Comparison of ENCODE assay signal across 13 cellular contexts in genomic region chr14:65650843-65651242, GRCh38.
DNase-seq lines count a peak whose midpoint lies in the region; ATAC-seq and FAIRE-seq lines count a peak whose summit lies in the region.
"Had no signal": no experiment of that assay in that cellular context is flagged by ENCODE, and none has a peak within 500 bp of the region (broad histone marks: within the 10 kb centered on the region; RNA-seq: fewer than 3 reads in every experiment).

No MANE protein-coding gene starts in this region.

- ATAC-seq in T-cell (replicated peaks in 1 of 4): no peak

- POLR2A ChIA-PET in T-cell (lab: Charles Lee): no interaction called here

- H3K27me3 Mint-ChIP-seq in T-cell: no peaks in the 10 kb centered on the region
- H3K27me3 Mint-ChIP-seq: CD8-positive, alpha-beta memory T cell had no signal

- H3K9me3 Mint-ChIP-seq in T-cell: peaks cover 0 to 4% (median 0%) of the 10 kb centered on the region in 3 donors

- no peak overlapping the region for H3K4me3 Mint-ChIP-seq in T-cell
- H3K4me3 Mint-ChIP-seq: CD8-positive, alpha-beta memory T cell; HFFc6 had no signal

- peak; percentile 74 for FAIRE-seq in HTR-8/SVneo (lab: Jason Lieb, UNC)
- FAIRE-seq: GM18507 had no signal

- CTCF ChIA-PET in T-cell (lab: Charles Lee): interaction anchor here in 1 of 2 donors (0.5 kb wide), 1 partner anchor 9 kb away, joined by 4 read pairs; no protein-coding TSS in a partner anchor

- peaks cover 42% of the 10 kb centered on the region for H3K36me3 Mint-ChIP-seq in T-cell

- peak in 2 of 3 experiments; percentile 16 to 62 for DNase-seq in NCI-H1417 (lab: John Stamatoyannopoulos, UW)
- DNase-seq in NCI-H1417 treated with DMSO at 0.1 percent for 48 hours (lab: John Stamatoyannopoulos, UW): no peak
- no peak for DNase-seq in HTR-8/SVneo (ENCODE audit: insufficient read length, low spot score)
- DNase-seq in ecto neural progenitor cell (ENCODE audit: low spot score): peak; percentile 53
- DNase-seq in retina: peak; percentile 21
- no peak for DNase-seq in NCI-H1694 treated with DMSO at 0.1 percent for 48 hours (lab: John Stamatoyannopoulos, UW)
- DNase-seq in activated CD4-positive, alpha-beta T cell treated with anti-CD3 and anti-CD28 coated beads for 48 hours: no peak
- DNase-seq in T-cell: no peak
- DNase-seq: CD8-positive, alpha-beta memory T cell; DMS 273 treated with DMSO at 0.1 percent for 48 hours; HCEC 1CT; HFFc6 had no signal

- H3K27ac Mint-ChIP-seq in T-cell: no peak overlapping the region
- H3K27ac Mint-ChIP-seq: CD8-positive, alpha-beta memory T cell; HFFc6 had no signal

- H3K4me1 Mint-ChIP-seq in T-cell: no peaks in the 10 kb centered on the region

Comparison
In these comparisons a context has a peak if more than half of its experiments do, and no peak if none do; other contexts are left out.
1. DNase-seq: peak in NCI-H1417 (2 of 3), ecto neural progenitor cell (single experiment) and retina (single experiment); none in NCI-H1417 treated with DMSO at 0.1 percent for 48 hours (single experiment), HTR-8/SVneo (single experiment), NCI-H1694 treated with DMSO at 0.1 percent for 48 hours (single experiment), activated CD4-positive, alpha-beta T cell treated with anti-CD3 and anti-CD28 coated beads for 48 hours (single experiment) and T-cell (0 of 34).